25 cellular contexts compared by ENCODE assay signal in the genomic region with DNA sequence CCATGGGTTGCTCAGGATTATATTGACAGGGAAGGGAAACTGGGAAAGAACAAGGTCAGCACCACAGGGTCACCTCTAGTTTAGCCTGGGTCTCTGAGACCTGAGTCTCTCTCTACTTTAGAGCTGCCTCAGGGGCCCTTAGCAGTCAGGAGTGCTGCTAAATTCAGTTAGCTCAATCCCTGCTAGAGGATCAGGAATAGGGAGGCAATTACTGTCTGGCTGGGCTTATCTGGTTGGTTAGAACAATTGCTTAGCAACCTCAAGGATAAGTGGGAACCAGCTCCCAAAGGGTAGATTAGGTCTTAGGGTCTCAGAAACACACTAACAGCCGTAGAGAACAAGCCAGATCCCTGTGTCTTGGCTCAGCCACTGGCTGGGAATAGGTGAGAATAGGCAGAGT. TPM values are rescaled to one million over a fixed set of nuclear protein-coding genes. Genes with fewer than 3 reads are reported as not detected.
A peak's percentile ranks its signal among the peaks of the same experiment; 100 is the strongest.
DNase-seq lines count a peak whose midpoint lies in the region; ATAC-seq and TF ChIP-seq lines count a peak whose summit lies in the region.
"Had no signal": no experiment of that assay in that cellular context is flagged by ENCODE, and none has a peak within 500 bp of the region (broad histone marks: within the 10 kb centered on the region; RNA-seq: fewer than 3 reads in every experiment).

No MANE protein-coding gene starts in this region.

- CTCF ChIA-PET in RWPE1 (lab: Yijun Ruan, JAX): interaction anchor here (0.5 to 0.9 kb wide), 2 partner anchors 15 to 135 kb away, joined by 4 to 6 read pairs; no protein-coding TSS in a partner anchor

- H3K4me1 ChIP-seq in BE2C: no peaks in the 10 kb centered on the region; the same call in 1 of the 2 replicates
- peaks cover 2 to 11% of the 10 kb centered on the region in 2 donors for H3K4me1 ChIP-seq in right atrium auricular region

- H3K4me3 ChIP-seq in BE2C (ENCODE audit: low read depth, low read length): no peak overlapping the region
- no peak overlapping the region for H3K4me3 ChIP-seq in right atrium auricular region
- H3K4me3 ChIP-seq: A549, GM12878, GM23248, MG63 had no signal

- peak; percentile 22 for DNase-seq in BE2C
- peak; percentile 1 for DNase-seq in GM13977 (ENCODE audit: low spot score)
- DNase-seq in Right ventricle myocardium superior: no peak
- DNase-seq in right atrium auricular region (ENCODE audit: low spot score): no peak
- no peak for DNase-seq in RWPE1 (ENCODE audit: low spot score)
- DNase-seq in stimulated activated CD4-positive, alpha-beta T cell treated with anti-CD3 and anti-CD28 coated beads, Interleukin-4, amount 100 ng/mL, for 24 hours: no peak
- DNase-seq in NCI-H2196 treated with DMSO at 0.1 percent for 48 hours (lab: John Stamatoyannopoulos, UW; ENCODE audit: unreplicated experiment): no peak
- DNase-seq in KBM-7: no peak
- DNase-seq: DMS79 treated with DMSO at 0.1 percent for 48 hours, GM23248, H9, HFFc6, Kasumi-1, MG63, NCI-H1048, NCI-H1417 treated with DMSO at 0.1 percent for 48 hours, NCI-H187 treated with DMSO at 0.1 percent for 48 hours, NCI-H2107, NCI-H226, NCI-H524, NCI-H774, SIG-M5 had no signal

- intact Hi-C loops in Right ventricle myocardium superior (cut with DNase I): no loop called here

- peak; percentile 80 for ATAC-seq in Right ventricle myocardium superior (ENCODE audit: poor library complexity)
- ATAC-seq: A549, GM12878 had no signal

- in situ Hi-C loops in GM13977 (cut with MboI; ENCODE audit: low pct_unique_long_range_greater_than_20kb, low sequenced_read_pairs, unreplicated experiment) (no loop called here), KBM-7 (cut with MboI; ENCODE audit: low pct_unique_long_range_greater_than_20kb, low sequenced_read_pairs) (no loop called here)

- TF ChIP-seq CTCF in BE2C (IDR thresholded peaks at IDR 0.05; ENCODE audit: low read depth, low read length): no peak
- no peak for TF ChIP-seq CTCF in GM13977 (IDR thresholded peaks at IDR 0.05; ENCODE audit: extremely low read depth, insufficient read depth, missing control alignments)
- no peak for TF ChIP-seq CTCF in right atrium auricular region (IDR thresholded peaks at IDR 0.05)
- TF ChIP-seq CTCF in RWPE1 (conservative IDR thresholded peaks at IDR 0.05; ENCODE audit: low read depth): no peak

- H3K9me3 ChIP-seq in BE2C (no peaks in the 10 kb centered on the region), right atrium auricular region (no peaks in the 10 kb centered on the region)
- H3K9me3 ChIP-seq: A549, MG63 had no signal

- H3K27me3 ChIP-seq in BE2C (no peaks in the 10 kb centered on the region), right atrium auricular region (no peaks in the 10 kb centered on the region)
- H3K27me3 ChIP-seq: MG63 had no signal

- no peaks in the 10 kb centered on the region for H3K36me3 ChIP-seq in BE2C
- H3K36me3 ChIP-seq in right atrium auricular region: no peaks in the 10 kb centered on the region
- H3K36me3 ChIP-seq: MG63 had no signal

- POLR2A ChIA-PET in RWPE1 (lab: Yijun Ruan, JAX; ENCODE audit: low non-redundant PET): no interaction called here

- H3K27ac ChIP-seq in right atrium auricular region: peak overlapping the region; percentile 44 to 48
- H3K27ac ChIP-seq in RWPE1: no peak overlapping the region
- H3K27ac ChIP-seq: A549, GM23248 had no signal

RNA-seq across cellular contexts. Expression of gene PM20D1, which starts 7.8 kb away (rescaled TPM):
- 0.49 TPM for polyA plus RNA-seq in BE2C (2012; ENCODE audit: insufficient read depth, insufficient read length, low read depth)
- 1.9 TPM for total RNA-seq in Right ventricle myocardium superior
- total RNA-seq in right atrium auricular region: 1 to 10 TPM; 1.2 to 1.4 TPM
- total RNA-seq: GM12878, H9, HFFc6, RPMI7951 had no signal
- polyA plus RNA-seq: A549, GM12878 had no signal

RNA-seq across cellular contexts. Expression of gene SLC41A1, which starts 29.2 kb away (rescaled TPM):
- polyA plus RNA-seq in BE2C (2012; ENCODE audit: insufficient read depth, insufficient read length, low read depth): 13.4 TPM
- total RNA-seq in Right ventricle myocardium superior (465 TPM), right atrium auricular region (100 to 1,000 TPM; 204 to 255 TPM)

Comparison
In these comparisons a context has a peak if more than half of its experiments do, and no peak if none do; other contexts are left out.
1. DNase-seq: peak in BE2C (single experiment) and GM13977 (single experiment); none in Right ventricle myocardium superior (single experiment), right atrium auricular region (single experiment), RWPE1 (single experiment), stimulated activated CD4-positive, alpha-beta T cell treated with anti-CD3 and anti-CD28 coated beads, Interleukin-4, amount 100 ng/mL, for 24 hours (single experiment), NCI-H2196 treated with DMSO at 0.1 percent for 48 hours (single experiment) and KBM-7 (single experiment).